Comparison of ENCODE assay signal across 21 cellular contexts in the genomic region with DNA sequence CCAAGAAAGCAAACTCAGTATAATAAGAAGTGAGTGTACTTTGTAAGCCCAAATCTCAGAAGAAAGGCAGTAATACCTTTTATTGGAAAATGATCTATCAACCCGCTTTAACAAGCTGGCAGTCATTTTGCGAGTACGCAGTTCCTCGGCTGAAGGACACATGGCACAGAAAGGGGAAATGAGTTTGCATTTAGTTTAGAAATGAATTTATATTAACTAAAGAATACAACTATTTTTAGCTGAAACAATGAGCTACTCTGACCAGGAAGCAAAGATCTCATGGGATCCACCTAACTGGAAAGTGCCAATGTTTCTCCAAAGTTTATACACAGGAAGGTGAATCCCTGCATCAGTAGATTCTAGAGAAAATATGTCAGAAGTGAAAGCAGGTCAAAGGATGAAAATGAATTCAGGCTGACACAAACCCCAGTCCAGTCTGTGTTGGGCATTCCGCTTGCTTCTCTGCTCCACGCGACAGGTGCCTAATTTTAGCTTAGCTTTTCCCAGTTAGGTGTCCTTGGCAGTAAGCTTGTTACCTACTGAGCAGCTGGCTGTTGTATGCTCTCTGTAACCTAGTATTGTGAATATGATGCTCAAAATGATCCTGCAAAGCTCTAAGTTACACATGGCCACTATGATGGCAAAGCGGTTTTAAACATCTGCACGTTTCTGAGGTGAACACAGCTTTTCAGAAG.
DNase-seq lines count a peak whose midpoint lies in the region; ATAC-seq, FAIRE-seq and TF ChIP-seq lines count a peak whose summit lies in the region.
"Had no signal": no experiment of that assay in that cellular context is flagged by ENCODE, and none has a peak within 500 bp of the region (broad histone marks: within the 10 kb centered on the region; RNA-seq: fewer than 3 reads in every experiment).

No MANE protein-coding gene starts in this region.

- H3K4me1 Mint-ChIP-seq in activated T-cell treated with anti-CD3 and anti-CD28 coated beads, Interleukin-2, amount 50 U/mL, for 24 hours (ENCODE audit: low read depth) = peaks cover 10% of the 10 kb centered on the region
- peaks cover 43% of the 10 kb centered on the region for H3K4me1 Mint-ChIP-seq in dendritic cell treated with granulocyte-macrophage colony-stimulating factor and Interleukin-4, amounts not matched to agents 40 ng/mL and 50 ng/mL, for 4 days (ENCODE audit: low read depth)

- no peak overlapping the region for H3K4me3 Mint-ChIP-seq in activated T-cell treated with anti-CD3 and anti-CD28 coated beads, Interleukin-2, amount 50 U/mL, for 24 hours
- no peak overlapping the region for H3K4me3 Mint-ChIP-seq in dendritic cell treated with granulocyte-macrophage colony-stimulating factor and Interleukin-4, amounts not matched to agents 40 ng/mL and 50 ng/mL, for 4 days

- H3K9me3 Mint-ChIP-seq in activated T-cell treated with anti-CD3 and anti-CD28 coated beads, Interleukin-2, amount 50 U/mL, for 24 hours = no peaks in the 10 kb centered on the region
- no peaks in the 10 kb centered on the region for H3K9me3 Mint-ChIP-seq in dendritic cell treated with granulocyte-macrophage colony-stimulating factor and Interleukin-4, amounts not matched to agents 40 ng/mL and 50 ng/mL, for 4 days

- H3K27me3 Mint-ChIP-seq in activated T-cell treated with anti-CD3 and anti-CD28 coated beads, Interleukin-2, amount 50 U/mL, for 24 hours = no peaks in the 10 kb centered on the region
- H3K27me3 Mint-ChIP-seq in dendritic cell treated with granulocyte-macrophage colony-stimulating factor and Interleukin-4, amounts not matched to agents 40 ng/mL and 50 ng/mL, for 4 days = no peaks in the 10 kb centered on the region

- WGBS in smooth muscle cell (ENCODE audit: low lambda C conversion rate) = 94% methylated on average over 9 of the region's 9 CpGs

- FAIRE-seq in HTR-8/SVneo (lab: Jason Lieb, UNC) = no peak
- FAIRE-seq: D721Med, pancreas had no signal

- ATAC-seq in GM19395 (IDR thresholded peaks at IDR 0.05; ENCODE audit: unreplicated experiment) (peak; percentile 37), GM21515 (IDR thresholded peaks at IDR 0.05; ENCODE audit: unreplicated experiment) (no peak)
- ATAC-seq: Panc1 had no signal

- no peaks in the 10 kb centered on the region for H3K27me3 ChIP-seq in smooth muscle cell (ENCODE audit: low read depth)
- H3K27me3 ChIP-seq: BLaER1, esophagus squamous epithelium, pancreas had no signal

- DNase-seq in activated T-cell treated with anti-CD3 and anti-CD28 coated beads, Interleukin-2, amount 50 U/mL, for 24 hours = no peak
- no peak for DNase-seq in activated T-cell treated with anti-CD3 and anti-CD28 coated beads for 4 hours
- no peak for DNase-seq in smooth muscle cell (lab: John Stamatoyannopoulos, UW; ENCODE audit: unreplicated experiment)
- DNase-seq in HTR-8/SVneo (ENCODE audit: insufficient read length, low spot score) = no peak
- DNase-seq in dedifferentiated amniotic fluid mesenchymal stem cell (ENCODE audit: extremely low spot score) = no peak
- DNase-seq: activated CD4-positive, alpha-beta T cell treated with anti-CD3 and anti-CD28 coated beads for 1 hour; effector CD4-positive, alpha-beta T cell; esophagus squamous epithelium; KBM-7; MV-4-11; NCI-H187; pancreas; stimulated activated CD4-positive, alpha-beta T cell treated with anti-CD3 and anti-CD28 coated beads, Interleukin-2, amount 100 ng/mL, for 24 hours; T-helper 9 cell had no signal

- peaks cover 5% of the 10 kb centered on the region for H4K20me1 ChIP-seq in smooth muscle cell (ENCODE audit: low read depth)

- H3K9me3 ChIP-seq in smooth muscle cell (replicated peaks; ENCODE audit: low read depth) = no peaks in the 10 kb centered on the region
- H3K9me3 ChIP-seq: BLaER1, esophagus squamous epithelium, pancreas had no signal

- no peak for TF ChIP-seq CTCF in smooth muscle cell (IDR thresholded peaks at IDR 0.05; ENCODE audit: borderline replicate concordance, insufficient read depth, poor library complexity, severe bottlenecking)

- H3K9ac ChIP-seq in smooth muscle cell (ENCODE audit: low read depth) = no peak overlapping the region
- H3K9ac ChIP-seq: BLaER1 had no signal

- intact Hi-C loops in dendritic cell treated with granulocyte-macrophage colony-stimulating factor and Interleukin-4, amounts not matched to agents 40 ng/mL and 50 ng/mL, for 4 days (cut with micrococcal nuclease) = no loop called here

- peak overlapping the region; percentile 73 for H3K27ac ChIP-seq in smooth muscle cell (ENCODE audit: low read depth)
- H3K27ac ChIP-seq: BLaER1, pancreas, SK-N-MC had no signal

- H3K4me3 ChIP-seq in smooth muscle cell = no peak overlapping the region
- H3K4me3 ChIP-seq: BLaER1, esophagus squamous epithelium, pancreas, SK-N-MC had no signal

- H3K27ac Mint-ChIP-seq in activated T-cell treated with anti-CD3 and anti-CD28 coated beads, Interleukin-2, amount 50 U/mL, for 24 hours = peak overlapping the region; percentile 39
- H3K27ac Mint-ChIP-seq in dendritic cell treated with granulocyte-macrophage colony-stimulating factor and Interleukin-4, amounts not matched to agents 40 ng/mL and 50 ng/mL, for 4 days = peak overlapping the region; percentile 69

- no peak overlapping the region for H2AFZ ChIP-seq in smooth muscle cell (ENCODE audit: low read depth)

- peaks cover 92% of the 10 kb centered on the region for H3K36me3 Mint-ChIP-seq in activated T-cell treated with anti-CD3 and anti-CD28 coated beads, Interleukin-2, amount 50 U/mL, for 24 hours (ENCODE audit: low read depth)
- peaks cover 95% of the 10 kb centered on the region for H3K36me3 Mint-ChIP-seq in dendritic cell treated with granulocyte-macrophage colony-stimulating factor and Interleukin-4, amounts not matched to agents 40 ng/mL and 50 ng/mL, for 4 days (ENCODE audit: low read depth)

- H3F3A ChIP-seq in smooth muscle cell (ENCODE audit: low read depth) = no peaks in the 10 kb centered on the region

- H3K4me1 ChIP-seq in smooth muscle cell (ENCODE audit: low read depth) = no peaks in the 10 kb centered on the region
- H3K4me1 ChIP-seq: esophagus squamous epithelium, pancreas had no signal

- H3K36me3 ChIP-seq in smooth muscle cell (ENCODE audit: low read depth) = peaks cover 3% of the 10 kb centered on the region

- no peak overlapping the region for H3K4me2 ChIP-seq in smooth muscle cell
- H3K4me2 ChIP-seq: BLaER1 had no signal

- H3K79me2 ChIP-seq in smooth muscle cell (ENCODE audit: low read depth) = no peaks in the 10 kb centered on the region
